In genomic region chr2:18133310-18133709, GRCh38 we compare ENCODE assay signal across 35 cellular contexts.
"Had no signal": no experiment of that assay in that cellular context is flagged by ENCODE, and none has a peak within 500 bp of the region (broad histone marks: within the 10 kb centered on the region; RNA-seq: fewer than 3 reads in every experiment).

No MANE protein-coding gene starts in this region.

- H3K36me3 Mint-ChIP-seq: activated CD4-positive, alpha-beta memory T cell treated with anti-CD3 and anti-CD28 coated beads for 36 hours; activated naive CD4-positive, alpha-beta T cell treated with anti-CD3 and anti-CD28 coated beads, Interleukin-2, amount 50 U/mL, for 24 hours; activated naive CD8-positive, alpha-beta T cell treated with anti-CD3 and anti-CD28 coated beads for 36 hours; brain had no signal

- DNase-seq: activated B cell treated with CpG ODN at 0.5 μM for 24 hours; activated CD4-positive, alpha-beta memory T cell treated with anti-CD3 and anti-CD28 coated beads for 36 hours; activated CD4-positive, alpha-beta T cell treated with anti-CD3 and anti-CD28 coated beads for 36 hours; activated CD4-positive, alpha-beta T cell treated with anti-CD3 and anti-CD28 coated beads, Interleukin-2, amount 10 ng/mL, durations not matched to agents 24 days and 14 days; activated CD8-positive, alpha-beta memory T cell treated with anti-CD3 and anti-CD28 coated beads, Interleukin-2, amount 50 U/mL, for 48 hours; activated CD8-positive, alpha-beta T cell treated with anti-CD3 and anti-CD28 coated beads, Interleukin-2, amount 10 ng/mL, durations not matched to agents 7 days and 5 days; activated gamma-delta T cell; activated naive CD4-positive, alpha-beta T cell; activated naive CD8-positive, alpha-beta T cell treated with anti-CD3 and anti-CD28 coated beads for 36 hours; activated naive CD8-positive, alpha-beta T cell treated with anti-CD3 and anti-CD28 coated beads, Interleukin-2, amount 50 U/mL, for 24 hours; activated T-cell treated with anti-CD3 and anti-CD28 coated beads for 4 hours; activated T-cell treated with anti-CD3 and anti-CD28 coated beads, Interleukin-2, amount 50 U/mL, for 24 hours; activated T-cell treated with anti-CD3 and anti-CD28 coated beads, Interleukin-2, amount 50 U/mL, for 72 hours; adrenal gland; amygdala; aorta; central memory CD4-positive, alpha-beta T cell; cerebellar nuclear complex; colonic mucosa; dorsolateral prefrontal cortex; effector memory CD4-positive, alpha-beta T cell; endodermal cell; heart left ventricle; T-helper 1 cell; T-helper 17 cell; T1000; WERI-Rb-1 had no signal

- H3K9me3 ChIP-seq: adrenal gland, breast epithelium, colonic mucosa, heart left ventricle had no signal

- H3K4me3 Mint-ChIP-seq: activated B cell treated with CpG ODN at 0.5 μM for 24 hours; activated CD4-positive, alpha-beta memory T cell treated with anti-CD3 and anti-CD28 coated beads for 36 hours; activated CD4-positive, alpha-beta T cell treated with anti-CD3 and anti-CD28 coated beads for 36 hours; activated CD4-positive, alpha-beta T cell treated with anti-CD3 and anti-CD28 coated beads, Interleukin-2, amount 10 ng/mL, durations not matched to agents 24 days and 14 days; activated CD8-positive, alpha-beta T cell treated with anti-CD3 and anti-CD28 coated beads, Interleukin-2, amount 10 ng/mL, durations not matched to agents 7 days and 5 days; activated naive CD4-positive, alpha-beta T cell treated with anti-CD3 and anti-CD28 coated beads, Interleukin-2, amount 50 U/mL, for 24 hours; activated naive CD8-positive, alpha-beta T cell treated with anti-CD3 and anti-CD28 coated beads for 36 hours; activated naive CD8-positive, alpha-beta T cell treated with anti-CD3 and anti-CD28 coated beads, Interleukin-2, amount 50 U/mL, for 24 hours; activated T-cell treated with anti-CD3 and anti-CD28 coated beads, Interleukin-2, amount 50 U/mL, for 24 hours; activated T-cell treated with anti-CD3 and anti-CD28 coated beads, Interleukin-2, amount 50 U/mL, for 72 hours; brain; dendritic cell treated with granulocyte-macrophage colony-stimulating factor and Interleukin-4, amounts not matched to agents 40 ng/mL and 50 ng/mL, for 4 days; endodermal cell; T-helper 17 cell; T-helper 2 cell treated with Interferon-gamma antibody and Interleukin-4, amounts not matched to agents 5 μg/mL and 100 μg/mL, for 36 hours had no signal

- H3K4me1 Mint-ChIP-seq: activated B cell treated with CpG ODN at 0.5 μM for 24 hours; activated naive CD4-positive, alpha-beta T cell treated with anti-CD3 and anti-CD28 coated beads, Interleukin-2, amount 50 U/mL, for 24 hours had no signal

- H3K9me3 Mint-ChIP-seq: activated B cell treated with CpG ODN at 0.5 μM for 24 hours; activated CD4-positive, alpha-beta memory T cell treated with anti-CD3 and anti-CD28 coated beads for 36 hours; activated CD4-positive, alpha-beta T cell treated with anti-CD3 and anti-CD28 coated beads, Interleukin-2, amount 10 ng/mL, durations not matched to agents 24 days and 14 days; activated naive CD4-positive, alpha-beta T cell treated with anti-CD3 and anti-CD28 coated beads, Interleukin-2, amount 50 U/mL, for 24 hours; activated naive CD8-positive, alpha-beta T cell treated with anti-CD3 and anti-CD28 coated beads for 36 hours; activated naive CD8-positive, alpha-beta T cell treated with anti-CD3 and anti-CD28 coated beads, Interleukin-2, amount 50 U/mL, for 24 hours; activated T-cell treated with anti-CD3 and anti-CD28 coated beads, Interleukin-2, amount 50 U/mL, for 24 hours; activated T-cell treated with anti-CD3 and anti-CD28 coated beads, Interleukin-2, amount 50 U/mL, for 72 hours; dendritic cell treated with granulocyte-macrophage colony-stimulating factor and Interleukin-4, amounts not matched to agents 40 ng/mL and 50 ng/mL, for 4 days; endodermal cell; T-helper 2 cell treated with Interferon-gamma antibody and Interleukin-4, amounts not matched to agents 5 μg/mL and 100 μg/mL, for 36 hours had no signal

- H3K27ac ChIP-seq: adrenal gland, breast epithelium, cardiac muscle cell, colonic mucosa, dorsolateral prefrontal cortex, heart left ventricle, WERI-Rb-1 had no signal

- H3K4me1 ChIP-seq: adrenal gland, breast epithelium, colonic mucosa, heart left ventricle had no signal

- H3K27ac Mint-ChIP-seq: activated B cell treated with CpG ODN at 0.5 μM for 24 hours; activated CD4-positive, alpha-beta memory T cell treated with anti-CD3 and anti-CD28 coated beads for 36 hours; activated CD4-positive, alpha-beta T cell treated with anti-CD3 and anti-CD28 coated beads for 36 hours; activated CD4-positive, alpha-beta T cell treated with anti-CD3 and anti-CD28 coated beads, Interleukin-2, amount 10 ng/mL, durations not matched to agents 24 days and 14 days; activated CD8-positive, alpha-beta T cell treated with anti-CD3 and anti-CD28 coated beads, Interleukin-2, amount 10 ng/mL, durations not matched to agents 7 days and 5 days; activated naive CD4-positive, alpha-beta T cell treated with anti-CD3 and anti-CD28 coated beads, Interleukin-2, amount 50 U/mL, for 24 hours; activated naive CD8-positive, alpha-beta T cell treated with anti-CD3 and anti-CD28 coated beads for 36 hours; activated naive CD8-positive, alpha-beta T cell treated with anti-CD3 and anti-CD28 coated beads, Interleukin-2, amount 50 U/mL, for 24 hours; activated T-cell treated with anti-CD3 and anti-CD28 coated beads, Interleukin-2, amount 50 U/mL, for 24 hours; activated T-cell treated with anti-CD3 and anti-CD28 coated beads, Interleukin-2, amount 50 U/mL, for 72 hours; brain; dendritic cell treated with granulocyte-macrophage colony-stimulating factor and Interleukin-4, amounts not matched to agents 40 ng/mL and 50 ng/mL, for 4 days; endodermal cell; T-helper 17 cell; T-helper 2 cell treated with Interferon-gamma antibody and Interleukin-4, amounts not matched to agents 5 μg/mL and 100 μg/mL, for 36 hours had no signal

- H3K27me3 ChIP-seq: adrenal gland, breast epithelium, cardiac muscle cell, colonic mucosa, dorsolateral prefrontal cortex, heart left ventricle had no signal

- ATAC-seq: activated CD4-positive, alpha-beta T cell treated with anti-CD3 and anti-CD28 coated beads for 36 hours; activated CD4-positive, CD25-positive, alpha-beta regulatory T cell treated with anti-CD3 and anti-CD28 coated beads, Interleukin-2, amount 50 U/mL, for 24 hours; activated CD8-positive, alpha-beta T cell treated with anti-CD3 and anti-CD28 coated beads, Interleukin-2, amount 10 ng/mL, durations not matched to agents 7 days and 5 days; activated naive CD8-positive, alpha-beta T cell treated with anti-CD3 and anti-CD28 coated beads, Interleukin-2, amount 50 U/mL, for 24 hours; activated T-cell treated with anti-CD3 and anti-CD28 coated beads, Interleukin-2, amount 50 U/mL, for 72 hours; esophagus mucosa; heart left ventricle; T-helper 17 cell had no signal

- H3K4me3 ChIP-seq: adrenal gland, breast epithelium, cardiac muscle cell, colonic mucosa, dorsolateral prefrontal cortex, heart left ventricle had no signal

- H3K36me3 ChIP-seq: adrenal gland, breast epithelium, cardiac muscle cell, colonic mucosa, heart left ventricle, WERI-Rb-1 had no signal

- H3K27me3 Mint-ChIP-seq: activated CD4-positive, alpha-beta memory T cell treated with anti-CD3 and anti-CD28 coated beads for 36 hours; activated CD4-positive, alpha-beta T cell treated with anti-CD3 and anti-CD28 coated beads, Interleukin-2, amount 10 ng/mL, durations not matched to agents 24 days and 14 days; activated naive CD8-positive, alpha-beta T cell treated with anti-CD3 and anti-CD28 coated beads for 36 hours; activated T-cell treated with anti-CD3 and anti-CD28 coated beads, Interleukin-2, amount 50 U/mL, for 24 hours; T-helper 17 cell had no signal
